ENCODE assay signal across 8 cellular contexts in genomic region chr14:70808402-70809237, GRCh38. TPM values are rescaled to one million over a fixed set of nuclear protein-coding genes. Genes with fewer than 3 reads are reported as not detected.
DNase-seq lines count a peak whose midpoint lies in the region; ATAC-seq and TF ChIP-seq lines count a peak whose summit lies in the region.

No MANE protein-coding gene starts in this region.

- peaks cover 22 to 30% (median 27%) of the 10 kb centered on the region in 3 donors for H3K4me1 Mint-ChIP-seq in naive B cell

- peaks cover 0 to 27% (median 17%) of the 10 kb centered on the region in 4 donors for H3K4me1 ChIP-seq in tibial artery

- H3K27me3 ChIP-seq in tibial artery: peaks cover 0 to 50% of the 10 kb centered on the region in 2 donors

- H3K36me3 ChIP-seq in tibial artery: no peaks in the 10 kb centered on the region

- intact Hi-C loops in tibial artery (cut with DNase I; ENCODE audit: low total_unique reads): no loop called here

- ATAC-seq in GM21723 (IDR thresholded peaks at IDR 0.05; ENCODE audit: unreplicated experiment): peak; percentile 25
- peak in 1 of 2 donors; percentile 27 for ATAC-seq in naive B cell (ENCODE audit: low read depth in 2 of 2)

- peak overlapping the region; percentile 15 to 86 (median 76) for H3K27ac Mint-ChIP-seq in naive B cell

- no peaks in the 10 kb centered on the region for H3K9me3 Mint-ChIP-seq in naive B cell

- H3K27me3 Mint-ChIP-seq in naive B cell: no peaks in the 10 kb centered on the region

- no peaks in the 10 kb centered on the region for H3K36me3 Mint-ChIP-seq in naive B cell

- H3K9me3 ChIP-seq in tibial artery: no peaks in the 10 kb centered on the region

- peak overlapping the region in 6 of 8 donors; percentile 78 to 95 (median 90) for H3K4me3 Mint-ChIP-seq in naive B cell

- H3K4me3 ChIP-seq in Jurkat, Clone E6-1 (ENCODE audit: low read length): peak overlapping the region; percentile 68
- peak overlapping the region; percentile 54 to 62 for H3K4me3 ChIP-seq in tibial artery

- DNase-seq in D341Med (ENCODE audit: low spot score): peak; percentile 67
- DNase-seq in Jurkat, Clone E6-1 (ENCODE audit: low read depth, low spot score): peak; percentile 9
- peak; percentile 31 for DNase-seq in activated CD4-positive, alpha-beta T cell treated with anti-CD3 and anti-CD28 coated beads, Interleukin-2, amount 50 U/mL, for 1 hour
- DNase-seq in effector CD8-positive, alpha-beta T cell (lab: John Stamatoyannopoulos, UW): peak; percentile 50
- peak; percentile 19 for DNase-seq in naive B cell
- no peak for DNase-seq in tibial artery
- no peak for DNase-seq in CD1c-positive myeloid dendritic cell (ENCODE audit: extremely low spot score)

- no peak overlapping the region for H3K27ac ChIP-seq in tibial artery

- TF ChIP-seq CTCF in tibial artery (IDR thresholded peaks at IDR 0.05): no peak

RNA-seq across cellular contexts. Expression of gene MAP3K9, which starts 0.7 kb away (rescaled TPM):
- 3.0 TPM for polyA plus RNA-seq in Jurkat, Clone E6-1 (2012; ENCODE audit: insufficient read depth, insufficient read length)
- polyA plus RNA-seq in naive B cell (ENCODE audit: low read depth in 6 of 6): 10 to 100 TPM in 1 of 6 donors, 1 to 10 TPM in 5; 4.3 to 10.5 (median 6.3) TPM

Comparison
In these comparisons a context has a peak if more than half of its experiments do, and no peak if none do; other contexts are left out.
1. DNase-seq: peak in D341Med (single experiment), Jurkat, Clone E6-1 (single experiment), activated CD4-positive, alpha-beta T cell treated with anti-CD3 and anti-CD28 coated beads, Interleukin-2, amount 50 U/mL, for 1 hour (single experiment), effector CD8-positive, alpha-beta T cell (single experiment) and naive B cell (single experiment); none in tibial artery (0 of 2) and CD1c-positive myeloid dendritic cell (single experiment).